Comparison of ENCODE assay signal across 33 cellular contexts in the genomic region with DNA sequence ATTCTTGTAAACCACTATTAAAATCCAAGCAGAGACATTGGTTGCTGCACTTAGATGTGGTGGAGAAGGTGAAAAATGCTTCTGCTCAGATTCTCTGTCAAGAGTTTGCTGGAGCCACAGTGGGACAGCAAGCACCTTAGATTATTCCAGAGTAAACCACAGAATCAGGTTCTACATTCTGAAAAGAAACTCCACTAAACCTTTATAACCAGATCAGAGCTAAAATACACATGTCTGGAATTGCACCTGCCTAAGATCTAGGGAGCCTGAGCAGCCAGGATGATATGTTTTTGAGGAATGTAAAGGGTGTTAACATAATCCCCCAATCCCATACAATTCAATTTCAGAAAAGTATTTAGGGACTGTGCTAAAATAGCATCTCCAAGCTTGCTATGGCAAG. TPM values are rescaled to one million over a fixed set of nuclear protein-coding genes. Genes with fewer than 3 reads are reported as not detected.
"Had no signal": no experiment of that assay in that cellular context is flagged by ENCODE, and none has a peak within 500 bp of the region (broad histone marks: within the 10 kb centered on the region; RNA-seq: fewer than 3 reads in every experiment).

Gene ZPLD1, plus strand, starts transcription at position 301 of the 400 bp plus-strand sequence. CDS start 3,473 bp downstream, outside the sequence.

- H3K9me3 ChIP-seq: SJCRH30, SK-N-SH had no signal

- H3K27ac ChIP-seq: PC-9, RWPE1, SJCRH30 had no signal

- H3K27me3 ChIP-seq: SJCRH30 had no signal

- H3K4me1 ChIP-seq: SJCRH30 had no signal

- ATAC-seq: K562, Panc1, Right ventricle myocardium inferior had no signal

- H3K4me3 ChIP-seq: K562, PC-9, SJCRH30 had no signal

- H3K4me2 ChIP-seq: PC-9, SK-N-SH had no signal

- DNase-seq: Kasumi-1, KG1, MM.1S, MV-4-11, NCI-H1092, NCI-H1105, NCI-H1417 treated with DMSO at 0.1 percent for 48 hours, NCI-H1436 treated with DMSO at 0.1 percent for 48 hours, NCI-H1694 treated with DMSO at 0.1 percent for 48 hours, NCI-H187 treated with DMSO at 0.1 percent for 48 hours, NCI-H2029, NCI-H2081, NCI-H2171 treated with DMSO at 0.1 percent for 48 hours, NCI-H2227 treated with DMSO at 0.1 percent for 48 hours, NCI-H345, NCI-H446, NCI-H510A treated with DMSO at 0.1 percent for 48 hours, NCI-H524 treated with DMSO at 0.1 percent for 48 hours, NCI-H526 treated with DMSO at 0.1 percent for 48 hours, NCI-H748 treated with DMSO at 0.1 percent for 48 hours, PC-9, SHP77, SIG-M5, SJCRH30, SK-N-SH, SW 1271 had no signal

- H2AFZ ChIP-seq: PC-9 had no signal

- H3K9ac ChIP-seq: SK-N-SH had no signal

RNA-seq across cellular contexts. Expression of gene ZPLD1, which starts in this region (rescaled TPM):
- total RNA-seq: K562, NCI-H460, OCI-LY7, PC-9, Right ventricle myocardium inferior, RPMI7951 had no signal
